In the genomic region with DNA sequence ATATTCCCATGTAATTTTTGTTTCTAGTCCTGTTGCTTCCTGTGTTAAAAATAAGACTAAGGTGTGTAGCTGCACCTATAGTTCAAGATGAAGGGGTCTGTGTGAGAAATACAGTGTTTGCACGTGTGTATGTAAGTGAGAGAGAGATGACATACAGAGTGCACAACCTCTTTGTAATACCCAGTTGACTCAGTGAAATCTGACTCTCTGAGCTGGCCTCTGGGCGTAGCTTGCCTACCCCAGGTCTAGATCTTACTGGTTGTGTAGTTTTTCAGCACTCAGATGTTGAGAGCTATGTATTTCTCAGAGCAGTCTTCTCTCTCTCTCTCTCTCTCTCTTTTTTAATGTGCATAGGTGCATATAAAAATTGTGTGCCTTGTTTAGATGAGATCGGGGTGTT, we compare ENCODE assay signal across 1 cellular context.
TF ChIP-seq lines count a peak whose summit lies in the region.

No MANE protein-coding gene starts in this region.

TF ChIP-seq in GM23338, 12 proteins besides CTCF, POLR2A, EP300 and RAD21 (continued from another document):
- TF ChIP-seq, protein P1, sequence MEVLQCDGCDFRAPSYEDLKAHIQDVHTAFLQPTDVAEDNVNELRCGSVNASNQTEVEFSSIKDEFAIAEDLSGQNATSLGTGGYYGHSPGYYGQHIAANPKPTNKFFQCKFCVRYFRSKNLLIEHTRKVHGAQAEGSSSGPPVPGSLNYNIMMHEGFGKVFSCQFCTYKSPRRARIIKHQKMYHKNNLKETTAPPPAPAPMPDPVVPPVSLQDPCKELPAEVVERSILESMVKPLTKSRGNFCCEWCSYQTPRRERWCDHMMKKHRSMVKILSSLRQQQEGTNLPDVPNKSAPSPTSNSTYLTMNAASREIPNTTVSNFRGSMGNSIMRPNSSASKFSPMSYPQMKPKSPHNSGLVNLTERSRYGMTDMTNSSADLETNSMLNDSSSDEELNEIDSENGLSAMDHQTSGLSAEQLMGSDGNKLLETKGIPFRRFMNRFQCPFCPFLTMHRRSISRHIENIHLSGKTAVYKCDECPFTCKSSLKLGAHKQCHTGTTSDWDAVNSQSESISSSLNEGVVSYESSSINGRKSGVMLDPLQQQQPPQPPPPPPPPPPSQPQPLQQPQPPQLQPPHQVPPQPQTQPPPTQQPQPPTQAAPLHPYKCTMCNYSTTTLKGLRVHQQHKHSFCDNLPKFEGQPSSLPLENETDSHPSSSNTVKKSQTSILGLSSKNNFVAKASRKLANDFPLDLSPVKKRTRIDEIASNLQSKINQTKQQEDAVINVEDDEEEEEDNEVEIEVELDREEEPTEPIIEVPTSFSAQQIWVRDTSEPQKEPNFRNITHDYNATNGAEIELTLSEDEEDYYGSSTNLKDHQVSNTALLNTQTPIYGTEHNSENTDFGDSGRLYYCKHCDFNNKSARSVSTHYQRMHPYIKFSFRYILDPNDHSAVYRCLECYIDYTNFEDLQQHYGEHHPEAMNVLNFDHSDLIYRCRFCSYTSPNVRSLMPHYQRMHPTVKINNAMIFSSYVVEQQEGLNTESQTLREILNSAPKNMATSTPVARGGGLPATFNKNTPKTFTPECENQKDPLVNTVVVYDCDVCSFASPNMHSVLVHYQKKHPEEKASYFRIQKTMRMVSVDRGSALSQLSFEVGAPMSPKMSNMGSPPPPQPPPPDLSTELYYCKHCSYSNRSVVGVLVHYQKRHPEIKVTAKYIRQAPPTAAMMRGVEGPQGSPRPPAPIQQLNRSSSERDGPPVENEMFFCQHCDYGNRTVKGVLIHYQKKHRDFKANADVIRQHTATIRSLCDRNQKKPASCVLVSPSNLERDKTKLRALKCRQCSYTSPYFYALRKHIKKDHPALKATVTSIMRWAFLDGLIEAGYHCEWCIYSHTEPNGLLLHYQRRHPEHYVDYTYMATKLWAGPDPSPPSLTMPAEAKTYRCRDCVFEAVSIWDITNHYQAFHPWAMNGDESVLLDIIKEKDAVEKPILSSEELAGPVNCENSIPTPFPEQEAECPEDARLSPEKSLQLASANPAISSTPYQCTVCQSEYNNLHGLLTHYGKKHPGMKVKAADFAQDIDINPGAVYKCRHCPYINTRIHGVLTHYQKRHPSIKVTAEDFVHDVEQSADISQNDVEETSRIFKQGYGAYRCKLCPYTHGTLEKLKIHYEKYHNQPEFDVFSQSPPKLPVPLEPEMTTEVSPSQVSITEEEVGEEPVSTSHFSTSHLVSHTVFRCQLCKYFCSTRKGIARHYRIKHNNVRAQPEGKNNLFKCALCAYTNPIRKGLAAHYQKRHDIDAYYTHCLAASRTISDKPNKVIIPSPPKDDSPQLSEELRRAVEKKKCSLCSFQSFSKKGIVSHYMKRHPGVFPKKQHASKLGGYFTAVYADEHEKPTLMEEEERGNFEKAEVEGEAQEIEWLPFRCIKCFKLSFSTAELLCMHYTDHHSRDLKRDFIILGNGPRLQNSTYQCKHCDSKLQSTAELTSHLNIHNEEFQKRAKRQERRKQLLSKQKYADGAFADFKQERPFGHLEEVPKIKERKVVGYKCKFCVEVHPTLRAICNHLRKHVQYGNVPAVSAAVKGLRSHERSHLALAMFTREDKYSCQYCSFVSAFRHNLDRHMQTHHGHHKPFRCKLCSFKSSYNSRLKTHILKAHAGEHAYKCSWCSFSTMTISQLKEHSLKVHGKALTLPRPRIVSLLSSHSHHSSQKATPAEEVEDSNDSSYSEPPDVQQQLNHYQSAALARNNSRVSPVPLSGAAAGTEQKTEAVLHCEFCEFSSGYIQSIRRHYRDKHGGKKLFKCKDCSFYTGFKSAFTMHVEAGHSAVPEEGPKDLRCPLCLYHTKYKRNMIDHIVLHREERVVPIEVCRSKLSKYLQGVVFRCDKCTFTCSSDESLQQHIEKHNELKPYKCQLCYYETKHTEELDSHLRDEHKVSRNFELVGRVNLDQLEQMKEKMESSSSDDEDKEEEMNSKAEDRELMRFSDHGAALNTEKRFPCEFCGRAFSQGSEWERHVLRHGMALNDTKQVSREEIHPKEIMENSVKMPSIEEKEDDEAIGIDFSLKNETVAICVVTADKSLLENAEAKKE (CRISPR knock-in tag; IDR thresholded peaks at IDR 0.05), result no peak
- no peak for TF ChIP-seq JUNB (IDR thresholded peaks at IDR 0.05; ENCODE audit: unreplicated experiment)
- TF ChIP-seq POLR2AphosphoS5 (IDR thresholded peaks at IDR 0.05; ENCODE audit: low read depth), result no peak
- TF ChIP-seq, protein P2, sequence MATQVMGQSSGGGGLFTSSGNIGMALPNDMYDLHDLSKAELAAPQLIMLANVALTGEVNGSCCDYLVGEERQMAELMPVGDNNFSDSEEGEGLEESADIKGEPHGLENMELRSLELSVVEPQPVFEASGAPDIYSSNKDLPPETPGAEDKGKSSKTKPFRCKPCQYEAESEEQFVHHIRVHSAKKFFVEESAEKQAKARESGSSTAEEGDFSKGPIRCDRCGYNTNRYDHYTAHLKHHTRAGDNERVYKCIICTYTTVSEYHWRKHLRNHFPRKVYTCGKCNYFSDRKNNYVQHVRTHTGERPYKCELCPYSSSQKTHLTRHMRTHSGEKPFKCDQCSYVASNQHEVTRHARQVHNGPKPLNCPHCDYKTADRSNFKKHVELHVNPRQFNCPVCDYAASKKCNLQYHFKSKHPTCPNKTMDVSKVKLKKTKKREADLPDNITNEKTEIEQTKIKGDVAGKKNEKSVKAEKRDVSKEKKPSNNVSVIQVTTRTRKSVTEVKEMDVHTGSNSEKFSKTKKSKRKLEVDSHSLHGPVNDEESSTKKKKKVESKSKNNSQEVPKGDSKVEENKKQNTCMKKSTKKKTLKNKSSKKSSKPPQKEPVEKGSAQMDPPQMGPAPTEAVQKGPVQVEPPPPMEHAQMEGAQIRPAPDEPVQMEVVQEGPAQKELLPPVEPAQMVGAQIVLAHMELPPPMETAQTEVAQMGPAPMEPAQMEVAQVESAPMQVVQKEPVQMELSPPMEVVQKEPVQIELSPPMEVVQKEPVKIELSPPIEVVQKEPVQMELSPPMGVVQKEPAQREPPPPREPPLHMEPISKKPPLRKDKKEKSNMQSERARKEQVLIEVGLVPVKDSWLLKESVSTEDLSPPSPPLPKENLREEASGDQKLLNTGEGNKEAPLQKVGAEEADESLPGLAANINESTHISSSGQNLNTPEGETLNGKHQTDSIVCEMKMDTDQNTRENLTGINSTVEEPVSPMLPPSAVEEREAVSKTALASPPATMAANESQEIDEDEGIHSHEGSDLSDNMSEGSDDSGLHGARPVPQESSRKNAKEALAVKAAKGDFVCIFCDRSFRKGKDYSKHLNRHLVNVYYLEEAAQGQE (IDR thresholded peaks at IDR 0.05; ENCODE audit: unreplicated experiment), result no peak
- TF ChIP-seq CREB1 (CRISPR knock-in tag; IDR thresholded peaks at IDR 0.05; ENCODE audit: low read depth), result no peak
- TF ChIP-seq NANOG (IDR thresholded peaks at IDR 0.05; ENCODE audit: borderline replicate concordance), result no peak
- TF ChIP-seq, protein P3, sequence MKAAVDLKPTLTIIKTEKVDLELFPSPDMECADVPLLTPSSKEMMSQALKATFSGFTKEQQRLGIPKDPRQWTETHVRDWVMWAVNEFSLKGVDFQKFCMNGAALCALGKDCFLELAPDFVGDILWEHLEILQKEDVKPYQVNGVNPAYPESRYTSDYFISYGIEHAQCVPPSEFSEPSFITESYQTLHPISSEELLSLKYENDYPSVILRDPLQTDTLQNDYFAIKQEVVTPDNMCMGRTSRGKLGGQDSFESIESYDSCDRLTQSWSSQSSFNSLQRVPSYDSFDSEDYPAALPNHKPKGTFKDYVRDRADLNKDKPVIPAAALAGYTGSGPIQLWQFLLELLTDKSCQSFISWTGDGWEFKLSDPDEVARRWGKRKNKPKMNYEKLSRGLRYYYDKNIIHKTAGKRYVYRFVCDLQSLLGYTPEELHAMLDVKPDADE (IDR thresholded peaks at IDR 0.05), result no peak
- TF ChIP-seq EZH2phosphoT487 (IDR thresholded peaks at IDR 0.05; ENCODE audit: unreplicated experiment), result no peak
